1 cellular context compared by ENCODE assay signal in the genomic region with DNA sequence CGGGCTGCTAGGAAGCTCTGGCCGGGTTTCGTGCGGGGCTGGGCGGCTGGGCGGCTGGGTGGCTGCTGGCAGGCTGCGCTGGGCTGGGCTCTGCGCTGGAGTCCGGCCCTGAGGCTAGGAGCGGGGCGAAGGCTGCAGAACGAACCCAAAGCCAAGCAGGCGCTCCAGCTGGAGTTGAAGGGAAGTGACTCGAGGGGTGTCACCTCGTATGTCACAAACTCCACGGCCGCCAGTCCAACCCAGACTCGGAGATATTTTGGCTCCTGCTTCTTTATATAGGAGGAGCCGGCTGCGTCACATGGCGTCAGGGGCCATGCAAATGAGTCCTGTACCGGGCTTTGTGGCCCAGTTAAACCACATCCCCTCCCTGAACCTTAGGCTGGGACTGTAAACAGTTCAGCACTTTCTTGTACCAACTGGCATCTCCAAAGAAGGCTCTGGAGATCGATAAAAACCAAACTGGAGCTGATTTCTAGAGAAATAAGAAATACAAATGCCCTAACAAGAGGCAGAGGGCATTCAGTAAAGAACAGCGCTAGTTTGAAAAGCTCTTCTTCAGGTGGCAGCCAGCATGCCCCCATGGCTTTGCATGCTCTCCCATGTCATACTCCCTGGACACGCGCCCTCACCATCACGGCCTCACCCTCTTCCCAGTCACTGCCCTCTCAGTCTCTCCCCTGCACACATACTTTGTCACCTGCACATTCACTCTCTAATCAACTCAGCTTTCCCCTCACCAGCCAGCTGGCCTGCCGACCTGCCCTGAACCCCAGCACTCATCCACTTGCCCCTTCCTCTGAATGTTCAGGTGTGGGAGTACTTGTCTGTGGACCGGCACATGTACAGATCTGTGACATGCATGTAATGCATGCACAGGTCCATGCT.
TF ChIP-seq lines count a peak whose summit lies in the region.

No MANE protein-coding gene starts in this region.

TF ChIP-seq in A549, 52 proteins besides CTCF, POLR2A, EP300 and RAD21 (continued from another document):
- TF ChIP-seq, protein P1, sequence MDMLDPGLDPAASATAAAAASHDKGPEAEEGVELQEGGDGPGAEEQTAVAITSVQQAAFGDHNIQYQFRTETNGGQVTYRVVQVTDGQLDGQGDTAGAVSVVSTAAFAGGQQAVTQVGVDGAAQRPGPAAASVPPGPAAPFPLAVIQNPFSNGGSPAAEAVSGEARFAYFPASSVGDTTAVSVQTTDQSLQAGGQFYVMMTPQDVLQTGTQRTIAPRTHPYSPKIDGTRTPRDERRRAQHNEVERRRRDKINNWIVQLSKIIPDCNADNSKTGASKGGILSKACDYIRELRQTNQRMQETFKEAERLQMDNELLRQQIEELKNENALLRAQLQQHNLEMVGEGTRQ (IDR thresholded peaks at IDR 0.05) = peak; percentile 66
- TF ChIP-seq FOSB (CRISPR knock-in tag; IDR thresholded peaks at IDR 0.05) (no peak), POLR2AphosphoS2 (conservative IDR thresholded peaks at IDR 0.05; ENCODE audit: low read length) (no peak)
- TF ChIP-seq, protein P2, sequence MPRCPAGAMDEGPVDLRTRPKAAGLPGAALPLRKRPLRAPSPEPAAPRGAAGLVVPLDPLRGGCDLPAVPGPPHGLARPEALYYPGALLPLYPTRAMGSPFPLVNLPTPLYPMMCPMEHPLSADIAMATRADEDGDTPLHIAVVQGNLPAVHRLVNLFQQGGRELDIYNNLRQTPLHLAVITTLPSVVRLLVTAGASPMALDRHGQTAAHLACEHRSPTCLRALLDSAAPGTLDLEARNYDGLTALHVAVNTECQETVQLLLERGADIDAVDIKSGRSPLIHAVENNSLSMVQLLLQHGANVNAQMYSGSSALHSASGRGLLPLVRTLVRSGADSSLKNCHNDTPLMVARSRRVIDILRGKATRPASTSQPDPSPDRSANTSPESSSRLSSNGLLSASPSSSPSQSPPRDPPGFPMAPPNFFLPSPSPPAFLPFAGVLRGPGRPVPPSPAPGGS (IDR thresholded peaks at IDR 0.05) = 0 out of 3 replicates have a peak, but pooled peaks have one; percentile 67
TF ChIP-seq in A549: peak in this region for 4.
